7 cellular contexts compared by ENCODE assay signal in genomic region chr16:14302399-14303181, GRCh38.
A peak's percentile ranks its signal among the peaks of the same experiment; 100 is the strongest.
DNase-seq lines count a peak whose midpoint lies in the region; ATAC-seq and TF ChIP-seq lines count a peak whose summit lies in the region.

No MANE protein-coding gene starts in this region.

- H4K20me1 ChIP-seq in GM23338 (replicated peaks; ENCODE audit: insufficient read depth), result no peaks in the 10 kb centered on the region; the same call in 1 of the 2 replicates

- peaks cover 45% of the 10 kb centered on the region for H3K4me1 Mint-ChIP-seq in GM23338

- no peak for TF ChIP-seq CTCF in GM13976 (IDR thresholded peaks at IDR 0.05; ENCODE audit: borderline replicate concordance, control extremely low read depth, extremely low read depth, insufficient read depth, missing control alignments)
- no peak for TF ChIP-seq CTCF in GM23338 (conservative IDR thresholded peaks at IDR 0.05; ENCODE audit: low read depth in 2 of 2)
- TF ChIP-seq CTCF in body of pancreas (IDR thresholded peaks at IDR 0.05), result no peak
- TF ChIP-seq CTCF in stomach (IDR thresholded peaks at IDR 0.05), result no peak

- no peak for TF ChIP-seq EP300 in stomach (IDR thresholded peaks at IDR 0.05)

- DNase-seq in GM13976 (ENCODE audit: low spot score) (peak; percentile 64), GM23338 (ENCODE audit: low spot score) (peak; percentile 72), NAMALWA (ENCODE audit: low spot score) (peak; percentile 49), body of pancreas (peak in 3 of 4 donors; percentile 16 to 48 (median 45)), kidney tubule cell (ENCODE audit: low spot score) (peak; percentile 29), stomach (no peak), NCI-H446 treated with DMSO at 0.1 percent for 48 hours (lab: John Stamatoyannopoulos, UW) (no peak)

- H3F3A ChIP-seq in GM23338 (replicated peaks; ENCODE audit: low read depth), result peaks cover 7% of the 10 kb centered on the region; the same call in 1 of the 2 replicates

- peak overlapping the region; percentile 98 for H3K4me2 ChIP-seq in GM23338

- H3K27me3 ChIP-seq in GM23338 (ENCODE audit: insufficient read depth) (peaks cover 16% of the 10 kb centered on the region; the same call in 1 of the 2 replicates), body of pancreas (no peaks in the 10 kb centered on the region), stomach (peaks cover 0 to 32% (median 0%) of the 10 kb centered on the region in 3 donors)

- no peaks in the 10 kb centered on the region for H3K9me3 ChIP-seq in body of pancreas
- no peaks in the 10 kb centered on the region for H3K9me3 ChIP-seq in stomach

- peak overlapping the region; percentile 86 for H2AFZ ChIP-seq in GM23338

- peak overlapping the region; percentile 94 for H3K4me3 Mint-ChIP-seq in GM23338

- H3K36me3 ChIP-seq in GM23338 (ENCODE audit: insufficient read depth), result no peaks in the 10 kb centered on the region
- H3K36me3 ChIP-seq in body of pancreas (replicated peaks in 1 of 2; ENCODE audit: insufficient read depth in 1 of 2, low read depth in 2 of 2), result no peaks in the 10 kb centered on the region
- no peaks in the 10 kb centered on the region for H3K36me3 ChIP-seq in stomach

- H3K9me2 ChIP-seq in GM23338 (ENCODE audit: insufficient read depth), result no peaks in the 10 kb centered on the region

- H3K79me2 ChIP-seq in GM23338 (replicated peaks; ENCODE audit: insufficient read depth), result peaks cover 47% of the 10 kb centered on the region

- H3K27ac Mint-ChIP-seq in GM23338, result no peak overlapping the region

- H3K36me3 Mint-ChIP-seq in GM23338 (ENCODE audit: low read depth), result no peaks in the 10 kb centered on the region

- ATAC-seq in GM23338 (peak; percentile 9), body of pancreas (peak; percentile 9)

- TF ChIP-seq POLR2A in body of pancreas (IDR thresholded peaks at IDR 0.05), result no peak
- no peak for TF ChIP-seq POLR2A in stomach (IDR thresholded peaks at IDR 0.05)

- H3K4me1 ChIP-seq in GM23338 (ENCODE audit: insufficient read depth) (peaks cover 44% of the 10 kb centered on the region), body of pancreas (peaks cover 32% of the 10 kb centered on the region), stomach (peaks cover 21 to 62% (median 44%) of the 10 kb centered on the region in 4 donors)

- 1 to 5% methylated on average over 9 to 65 of the region's 86 CpGs for WGBS in body of pancreas, 2 donors
- WGBS in stomach, 5 donors, result 0 to 1% (median 0%) methylated on average over 6 to 86 of the region's 86 CpGs

- in situ Hi-C loops in GM13976 (cut with MboI; ENCODE audit: low sequenced_read_pairs, unreplicated experiment), result loop anchor here (5.0 kb wide), 1 partner anchor 225 kb away; no protein-coding TSS in a partner anchor

- H3K27ac ChIP-seq in GM23338 (ENCODE audit: low read depth), result no peak overlapping the region
- peak overlapping the region; percentile 85 to 93 (median 89) for H3K27ac ChIP-seq in body of pancreas
- H3K27ac ChIP-seq in stomach, result peak overlapping the region; percentile 58 to 86 (median 76)

- H3K4me3 ChIP-seq in GM23338, result peak overlapping the region; percentile 86
- H3K4me3 ChIP-seq in body of pancreas, result peak overlapping the region; percentile 86 to 87
- peak overlapping the region; percentile 82 to 98 (median 94) for H3K4me3 ChIP-seq in stomach

- peaks cover 30% of the 10 kb centered on the region for H3K27me3 Mint-ChIP-seq in GM23338 (ENCODE audit: insufficient read depth, low read depth, poor library complexity)

- intact Hi-C loops in body of pancreas (cut with DNase I), result no loop called here
- intact Hi-C loops in stomach (cut with DNase I; ENCODE audit: low total_unique reads), result no loop called here

- H3K9me3 Mint-ChIP-seq in GM23338, result no peaks in the 10 kb centered on the region

TF ChIP-seq in GM23338, 12 proteins besides CTCF, POLR2A, EP300 and RAD21:
- TF ChIP-seq ETS1 (IDR thresholded peaks at IDR 0.05) (no peak), ZNF462 (CRISPR knock-in tag; IDR thresholded peaks at IDR 0.05) (no peak), ZNF114 (CRISPR knock-in tag; IDR thresholded peaks at IDR 0.05) (no peak), EZH2 (IDR thresholded peaks at IDR 0.05; ENCODE audit: low read depth, unreplicated experiment) (no peak), ZNF331 (CRISPR knock-in tag; IDR thresholded peaks at IDR 0.05; ENCODE audit: low read depth) (no peak), NANOG (IDR thresholded peaks at IDR 0.05; ENCODE audit: borderline replicate concordance) (no peak), STAT1 (IDR thresholded peaks at IDR 0.05; ENCODE audit: unreplicated experiment) (no peak), POLR2AphosphoS5 (IDR thresholded peaks at IDR 0.05; ENCODE audit: low read depth) (no peak), JUNB (IDR thresholded peaks at IDR 0.05; ENCODE audit: unreplicated experiment) (no peak), EZH2phosphoT487 (IDR thresholded peaks at IDR 0.05; ENCODE audit: unreplicated experiment) (no peak)

Comparison
In these comparisons a context has a peak if more than half of its experiments do, and no peak if none do; other contexts are left out.
1. DNase-seq: peak in GM13976 (single experiment), GM23338 (single experiment), NAMALWA (single experiment), body of pancreas (3 of 4) and kidney tubule cell (single experiment); none in stomach (single experiment) and NCI-H446 treated with DMSO at 0.1 percent for 48 hours (single experiment).
2. Peak in every context shown above with its lines, with median percentiles within 50 percentile points of each other: H3K4me3 ChIP-seq.